10 cellular contexts compared by ENCODE assay signal in the genomic region with DNA sequence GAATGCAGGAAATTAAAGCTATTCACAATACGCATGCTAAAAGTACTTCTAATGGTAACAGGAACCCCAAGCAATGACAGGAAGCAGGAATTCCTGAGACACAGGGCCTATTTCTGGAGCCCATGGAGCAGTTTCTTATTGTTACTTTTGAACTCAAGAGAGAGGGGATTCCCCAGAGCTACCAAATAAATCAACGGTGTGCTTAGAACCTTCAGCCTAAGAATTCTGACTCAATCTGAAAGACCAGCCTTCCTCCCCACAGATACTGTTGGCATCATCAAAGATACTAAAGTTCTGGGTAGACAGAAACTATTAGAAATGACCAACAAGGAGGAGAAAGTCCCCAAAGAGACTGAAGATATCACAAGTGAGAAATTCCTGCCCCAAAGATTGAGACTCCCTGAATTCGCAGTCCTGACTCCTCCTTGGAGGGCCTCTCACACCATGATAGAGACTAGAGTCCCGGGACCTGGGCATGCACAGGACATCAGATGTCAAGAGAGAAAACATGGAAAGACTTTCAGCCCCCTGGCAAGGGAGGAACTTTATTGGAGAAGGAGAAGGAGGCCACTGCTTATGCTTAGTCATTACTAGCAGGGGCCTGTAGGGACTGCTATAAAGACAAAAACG.
DNase-seq lines count a peak whose midpoint lies in the region; ATAC-seq and TF ChIP-seq lines count a peak whose summit lies in the region.
"Had no signal": no experiment of that assay in that cellular context is flagged by ENCODE, and none has a peak within 500 bp of the region (broad histone marks: within the 10 kb centered on the region; RNA-seq: fewer than 3 reads in every experiment).

No MANE protein-coding gene starts in this region.

- H3K27ac ChIP-seq in tibial artery: no peak overlapping the region

- no peak overlapping the region for H3K4me3 ChIP-seq in tibial artery

- no peak for TF ChIP-seq CTCF in tibial artery (IDR thresholded peaks at IDR 0.05)

- intact Hi-C loops in tibial artery (cut with DNase I; ENCODE audit: low total_unique reads) (no loop called here), head of caudate nucleus (cut with DNase I) (no loop called here)

- H3K27me3 ChIP-seq in tibial artery: no peaks in the 10 kb centered on the region

- peak; percentile 9 for DNase-seq in stimulated activated CD4-positive, alpha-beta T cell treated with anti-CD3 and anti-CD28 coated beads, Interleukin-15, amount 100 ng/mL, for 24 hours
- DNase-seq in stimulated activated CD4-positive, alpha-beta T cell treated with anti-CD3 and anti-CD28 coated beads, Interleukin-1b, Interleukin-23, amount 100 ng/mL, for 48 hours: no peak
- DNase-seq in tibial artery: no peak
- DNase-seq in T1000 (lab: John Stamatoyannopoulos, UW): no peak
- DNase-seq in head of caudate nucleus: no peak
- no peak for DNase-seq in NCI-H510A (lab: John Stamatoyannopoulos, UW)
- DNase-seq: CD4-positive, alpha-beta memory T cell; immature natural killer cell had no signal

- H3K4me1 ChIP-seq in tibial artery: peaks cover 0 to 32% (median 10%) of the 10 kb centered on the region in 4 donors

- ATAC-seq in HG02588 (IDR thresholded peaks at IDR 0.05; ENCODE audit: unreplicated experiment) (peak; percentile 70), HG03571 (IDR thresholded peaks at IDR 0.05; ENCODE audit: unreplicated experiment) (peak; percentile 71)

- H3K36me3 ChIP-seq in tibial artery: peaks cover 0 to 18% (median 12%) of the 10 kb centered on the region in 3 donors

- H3K9me3 ChIP-seq in tibial artery: no peaks in the 10 kb centered on the region
